In genomic region chr1:153629971-153630370, GRCh38 we compare ENCODE assay signal across 1 cellular context.
TF ChIP-seq lines count a peak whose summit lies in the region.

No MANE protein-coding gene starts in this region.

TF ChIP-seq in GM23338, 12 proteins besides CTCF, POLR2A, EP300 and RAD21:
- TF ChIP-seq REST (IDR thresholded peaks at IDR 0.05; ENCODE audit: unreplicated experiment) (no peak), ZNF114 (CRISPR knock-in tag; IDR thresholded peaks at IDR 0.05) (no peak), CREB1 (CRISPR knock-in tag; IDR thresholded peaks at IDR 0.05; ENCODE audit: low read depth) (no peak)
TF ChIP-seq in GM23338: peak in this region for 0.
